1 cellular context compared by ENCODE assay signal in genomic region chr7:103989200-103989784, GRCh38.
A peak's percentile ranks its signal among the peaks of the same experiment; 100 is the strongest.
TF ChIP-seq lines count a peak whose summit lies in the region.

Gene RELN (minus strand): TSS chr7:103989658. CDS start chr7:103989356, 302 bp downstream.

TF ChIP-seq in HepG2, 621 proteins besides CTCF, POLR2A, EP300 and RAD21 (continued from another document and continues in another):
- no peak for TF ChIP-seq CCAR2 (optimal IDR thresholded peaks at IDR 0.05; ENCODE audit: low read depth, low read length)
- TF ChIP-seq, protein P1, sequence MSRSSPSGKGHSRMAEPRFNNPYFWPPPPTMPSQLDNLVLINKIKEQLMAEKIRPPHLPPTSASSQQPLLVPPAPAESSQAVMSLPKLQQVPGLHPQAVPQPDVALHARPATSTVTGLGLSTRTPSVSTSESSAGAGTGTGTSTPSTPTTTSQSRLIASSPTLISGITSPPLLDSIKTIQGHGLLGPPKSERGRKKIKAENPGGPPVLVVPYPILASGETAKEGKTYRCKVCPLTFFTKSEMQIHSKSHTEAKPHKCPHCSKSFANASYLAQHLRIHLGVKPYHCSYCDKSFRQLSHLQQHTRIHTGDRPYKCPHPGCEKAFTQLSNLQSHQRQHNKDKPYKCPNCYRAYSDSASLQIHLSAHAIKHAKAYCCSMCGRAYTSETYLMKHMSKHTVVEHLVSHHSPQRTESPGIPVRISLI (CRISPR knock-in tag; IDR thresholded peaks at IDR 0.05; ENCODE audit: borderline replicate concordance), result no peak
- no peak for TF ChIP-seq TAF15 (IDR thresholded peaks at IDR 0.05; ENCODE audit: low read depth, low read length, poor library complexity, severe bottlenecking)
- TF ChIP-seq, protein P2, sequence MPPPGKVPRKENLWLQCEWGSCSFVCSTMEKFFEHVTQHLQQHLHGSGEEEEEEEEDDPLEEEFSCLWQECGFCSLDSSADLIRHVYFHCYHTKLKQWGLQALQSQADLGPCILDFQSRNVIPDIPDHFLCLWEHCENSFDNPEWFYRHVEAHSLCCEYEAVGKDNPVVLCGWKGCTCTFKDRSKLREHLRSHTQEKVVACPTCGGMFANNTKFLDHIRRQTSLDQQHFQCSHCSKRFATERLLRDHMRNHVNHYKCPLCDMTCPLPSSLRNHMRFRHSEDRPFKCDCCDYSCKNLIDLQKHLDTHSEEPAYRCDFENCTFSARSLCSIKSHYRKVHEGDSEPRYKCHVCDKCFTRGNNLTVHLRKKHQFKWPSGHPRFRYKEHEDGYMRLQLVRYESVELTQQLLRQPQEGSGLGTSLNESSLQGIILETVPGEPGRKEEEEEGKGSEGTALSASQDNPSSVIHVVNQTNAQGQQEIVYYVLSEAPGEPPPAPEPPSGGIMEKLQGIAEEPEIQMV (CRISPR knock-in tag; IDR thresholded peaks at IDR 0.05; ENCODE audit: low read depth), result peak; percentile 39; the same call in 1 of the 2 replicates
- no peak for TF ChIP-seq ZNF292 (CRISPR knock-in tag; IDR thresholded peaks at IDR 0.05; ENCODE audit: borderline replicate concordance, low read depth)
- TF ChIP-seq MIER2 (CRISPR knock-in tag; IDR thresholded peaks at IDR 0.05), result no peak
- TF ChIP-seq, protein P3, sequence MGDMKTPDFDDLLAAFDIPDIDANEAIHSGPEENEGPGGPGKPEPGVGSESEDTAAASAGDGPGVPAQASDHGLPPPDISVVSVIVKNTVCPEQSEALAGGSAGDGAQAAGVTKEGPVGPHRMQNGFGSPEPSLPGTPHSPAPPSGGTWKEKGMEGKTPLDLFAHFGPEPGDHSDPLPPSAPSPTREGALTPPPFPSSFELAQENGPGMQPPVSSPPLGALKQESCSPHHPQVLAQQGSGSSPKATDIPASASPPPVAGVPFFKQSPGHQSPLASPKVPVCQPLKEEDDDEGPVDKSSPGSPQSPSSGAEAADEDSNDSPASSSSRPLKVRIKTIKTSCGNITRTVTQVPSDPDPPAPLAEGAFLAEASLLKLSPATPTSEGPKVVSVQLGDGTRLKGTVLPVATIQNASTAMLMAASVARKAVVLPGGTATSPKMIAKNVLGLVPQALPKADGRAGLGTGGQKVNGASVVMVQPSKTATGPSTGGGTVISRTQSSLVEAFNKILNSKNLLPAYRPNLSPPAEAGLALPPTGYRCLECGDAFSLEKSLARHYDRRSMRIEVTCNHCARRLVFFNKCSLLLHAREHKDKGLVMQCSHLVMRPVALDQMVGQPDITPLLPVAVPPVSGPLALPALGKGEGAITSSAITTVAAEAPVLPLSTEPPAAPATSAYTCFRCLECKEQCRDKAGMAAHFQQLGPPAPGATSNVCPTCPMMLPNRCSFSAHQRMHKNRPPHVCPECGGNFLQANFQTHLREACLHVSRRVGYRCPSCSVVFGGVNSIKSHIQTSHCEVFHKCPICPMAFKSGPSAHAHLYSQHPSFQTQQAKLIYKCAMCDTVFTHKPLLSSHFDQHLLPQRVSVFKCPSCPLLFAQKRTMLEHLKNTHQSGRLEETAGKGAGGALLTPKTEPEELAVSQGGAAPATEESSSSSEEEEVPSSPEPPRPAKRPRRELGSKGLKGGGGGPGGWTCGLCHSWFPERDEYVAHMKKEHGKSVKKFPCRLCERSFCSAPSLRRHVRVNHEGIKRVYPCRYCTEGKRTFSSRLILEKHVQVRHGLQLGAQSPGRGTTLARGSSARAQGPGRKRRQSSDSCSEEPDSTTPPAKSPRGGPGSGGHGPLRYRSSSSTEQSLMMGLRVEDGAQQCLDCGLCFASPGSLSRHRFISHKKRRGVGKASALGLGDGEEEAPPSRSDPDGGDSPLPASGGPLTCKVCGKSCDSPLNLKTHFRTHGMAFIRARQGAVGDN (CRISPR knock-in tag; IDR thresholded peaks at IDR 0.05), result peak; percentile 46; the same call in 1 of the 2 replicates
- 0 out of 2 replicates have a peak, but pooled peaks have one; percentile 15 for TF ChIP-seq FOXO4 (CRISPR knock-in tag; conservative IDR thresholded peaks at IDR 0.05)
- TF ChIP-seq ZNF607 (CRISPR knock-in tag; IDR thresholded peaks at IDR 0.05; ENCODE audit: borderline replicate concordance), result 0 out of 2 replicates have a peak, but pooled peaks have one; percentile 35
- 0 out of 2 replicates have a peak, but pooled peaks have one; percentile 25 for TF ChIP-seq MED13 (CRISPR knock-in tag; IDR thresholded peaks at IDR 0.05)
- TF ChIP-seq ZNF7 (CRISPR knock-in tag; IDR thresholded peaks at IDR 0.05), result no peak
- no peak for TF ChIP-seq GPBP1L1 (CRISPR knock-in tag; IDR thresholded peaks at IDR 0.05)
- TF ChIP-seq SATB2 (CRISPR knock-in tag; IDR thresholded peaks at IDR 0.05), result no peak
- TF ChIP-seq THYN1 (CRISPR knock-in tag; IDR thresholded peaks at IDR 0.05; ENCODE audit: borderline replicate concordance, low read depth), result no peak
- no peak for TF ChIP-seq NBN (conservative IDR thresholded peaks at IDR 0.05)
- TF ChIP-seq, protein P4, sequence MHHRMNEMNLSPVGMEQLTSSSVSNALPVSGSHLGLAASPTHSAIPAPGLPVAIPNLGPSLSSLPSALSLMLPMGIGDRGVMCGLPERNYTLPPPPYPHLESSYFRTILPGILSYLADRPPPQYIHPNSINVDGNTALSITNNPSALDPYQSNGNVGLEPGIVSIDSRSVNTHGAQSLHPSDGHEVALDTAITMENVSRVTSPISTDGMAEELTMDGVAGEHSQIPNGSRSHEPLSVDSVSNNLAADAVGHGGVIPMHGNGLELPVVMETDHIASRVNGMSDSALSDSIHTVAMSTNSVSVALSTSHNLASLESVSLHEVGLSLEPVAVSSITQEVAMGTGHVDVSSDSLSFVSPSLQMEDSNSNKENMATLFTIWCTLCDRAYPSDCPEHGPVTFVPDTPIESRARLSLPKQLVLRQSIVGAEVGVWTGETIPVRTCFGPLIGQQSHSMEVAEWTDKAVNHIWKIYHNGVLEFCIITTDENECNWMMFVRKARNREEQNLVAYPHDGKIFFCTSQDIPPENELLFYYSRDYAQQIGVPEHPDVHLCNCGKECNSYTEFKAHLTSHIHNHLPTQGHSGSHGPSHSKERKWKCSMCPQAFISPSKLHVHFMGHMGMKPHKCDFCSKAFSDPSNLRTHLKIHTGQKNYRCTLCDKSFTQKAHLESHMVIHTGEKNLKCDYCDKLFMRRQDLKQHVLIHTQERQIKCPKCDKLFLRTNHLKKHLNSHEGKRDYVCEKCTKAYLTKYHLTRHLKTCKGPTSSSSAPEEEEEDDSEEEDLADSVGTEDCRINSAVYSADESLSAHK (CRISPR knock-in tag; IDR thresholded peaks at IDR 0.05; ENCODE audit: borderline replicate concordance), result no peak
- no peak for TF ChIP-seq JUND (CRISPR knock-in tag; IDR thresholded peaks at IDR 0.05)
- TF ChIP-seq, protein P5, sequence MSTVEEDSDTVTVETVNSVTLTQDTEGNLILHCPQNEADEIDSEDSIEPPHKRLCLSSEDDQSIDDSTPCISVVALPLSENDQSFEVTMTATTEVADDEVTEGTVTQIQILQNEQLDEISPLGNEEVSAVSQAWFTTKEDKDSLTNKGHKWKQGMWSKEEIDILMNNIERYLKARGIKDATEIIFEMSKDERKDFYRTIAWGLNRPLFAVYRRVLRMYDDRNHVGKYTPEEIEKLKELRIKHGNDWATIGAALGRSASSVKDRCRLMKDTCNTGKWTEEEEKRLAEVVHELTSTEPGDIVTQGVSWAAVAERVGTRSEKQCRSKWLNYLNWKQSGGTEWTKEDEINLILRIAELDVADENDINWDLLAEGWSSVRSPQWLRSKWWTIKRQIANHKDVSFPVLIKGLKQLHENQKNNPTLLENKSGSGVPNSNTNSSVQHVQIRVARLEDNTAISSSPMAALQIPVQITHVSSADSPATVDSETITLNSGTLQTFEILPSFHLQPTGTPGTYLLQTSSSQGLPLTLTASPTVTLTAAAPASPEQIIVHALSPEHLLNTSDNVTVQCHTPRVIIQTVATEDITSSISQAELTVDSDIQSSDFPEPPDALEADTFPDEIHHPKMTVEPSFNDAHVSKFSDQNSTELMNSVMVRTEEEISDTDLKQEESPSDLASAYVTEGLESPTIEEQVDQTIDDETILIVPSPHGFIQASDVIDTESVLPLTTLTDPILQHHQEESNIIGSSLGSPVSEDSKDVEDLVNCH (CRISPR knock-in tag; IDR thresholded peaks at IDR 0.05), result no peak
- TF ChIP-seq ZNF550 (CRISPR knock-in tag; IDR thresholded peaks at IDR 0.05; ENCODE audit: borderline replicate concordance), result no peak
- no peak for TF ChIP-seq ZNF326 (CRISPR knock-in tag; IDR thresholded peaks at IDR 0.05; ENCODE audit: borderline replicate concordance)
- TF ChIP-seq HNF1A (IDR thresholded peaks at IDR 0.05; ENCODE audit: low read depth), result no peak
- TF ChIP-seq HNF1A (CRISPR knock-in tag; IDR thresholded peaks at IDR 0.05; ENCODE audit: borderline replicate concordance), result no peak
- TF ChIP-seq ZNF205 (CRISPR knock-in tag; IDR thresholded peaks at IDR 0.05), result no peak
- TF ChIP-seq, protein P6, sequence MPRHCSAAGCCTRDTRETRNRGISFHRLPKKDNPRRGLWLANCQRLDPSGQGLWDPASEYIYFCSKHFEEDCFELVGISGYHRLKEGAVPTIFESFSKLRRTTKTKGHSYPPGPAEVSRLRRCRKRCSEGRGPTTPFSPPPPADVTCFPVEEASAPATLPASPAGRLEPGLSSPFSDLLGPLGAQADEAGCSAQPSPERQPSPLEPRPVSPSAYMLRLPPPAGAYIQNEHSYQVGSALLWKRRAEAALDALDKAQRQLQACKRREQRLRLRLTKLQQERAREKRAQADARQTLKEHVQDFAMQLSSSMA (CRISPR knock-in tag; IDR thresholded peaks at IDR 0.05), result no peak
- TF ChIP-seq, protein P7, sequence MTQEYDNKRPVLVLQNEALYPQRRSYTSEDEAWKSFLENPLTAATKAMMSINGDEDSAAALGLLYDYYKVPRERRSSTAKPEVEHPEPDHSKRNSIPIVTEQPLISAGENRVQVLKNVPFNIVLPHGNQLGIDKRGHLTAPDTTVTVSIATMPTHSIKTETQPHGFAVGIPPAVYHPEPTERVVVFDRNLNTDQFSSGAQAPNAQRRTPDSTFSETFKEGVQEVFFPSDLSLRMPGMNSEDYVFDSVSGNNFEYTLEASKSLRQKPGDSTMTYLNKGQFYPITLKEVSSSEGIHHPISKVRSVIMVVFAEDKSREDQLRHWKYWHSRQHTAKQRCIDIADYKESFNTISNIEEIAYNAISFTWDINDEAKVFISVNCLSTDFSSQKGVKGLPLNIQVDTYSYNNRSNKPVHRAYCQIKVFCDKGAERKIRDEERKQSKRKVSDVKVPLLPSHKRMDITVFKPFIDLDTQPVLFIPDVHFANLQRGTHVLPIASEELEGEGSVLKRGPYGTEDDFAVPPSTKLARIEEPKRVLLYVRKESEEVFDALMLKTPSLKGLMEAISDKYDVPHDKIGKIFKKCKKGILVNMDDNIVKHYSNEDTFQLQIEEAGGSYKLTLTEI (CRISPR knock-in tag; conservative IDR thresholded peaks at IDR 0.05), result no peak
- no peak for TF ChIP-seq KLF15 (CRISPR knock-in tag; IDR thresholded peaks at IDR 0.05; ENCODE audit: borderline replicate concordance)
- TF ChIP-seq ZMYM3 (CRISPR knock-in tag; IDR thresholded peaks at IDR 0.05), result no peak
- peak; percentile 74; the same call in 1 of the 2 replicates for TF ChIP-seq ZNF709 (CRISPR knock-in tag; IDR thresholded peaks at IDR 0.05)
- no peak for TF ChIP-seq SYNCRIP (IDR thresholded peaks at IDR 0.05; ENCODE audit: insufficient read depth, low read depth, low read length)
